ENCODE assay signal across 9 cellular contexts in genomic region chr7:7861211-7861633, GRCh38.
DNase-seq lines count a peak whose midpoint lies in the region; ATAC-seq and TF ChIP-seq lines count a peak whose summit lies in the region.
"Had no signal": no experiment of that assay in that cellular context is flagged by ENCODE, and none has a peak within 500 bp of the region (broad histone marks: within the 10 kb centered on the region; RNA-seq: fewer than 3 reads in every experiment).

No MANE protein-coding gene starts in this region.

- H3K79me2 ChIP-seq in OCI-LY1 (ENCODE audit: insufficient read depth, low read length) = no peaks in the 10 kb centered on the region

- H2AFZ ChIP-seq in OCI-LY1 (ENCODE audit: low read length) = no peak overlapping the region

- peak; percentile 38 for DNase-seq in AG10803 (ENCODE audit: low read depth)
- peak; percentile 97 for DNase-seq in HS-5 (ENCODE audit: low read depth)
- peak; percentile 3 for DNase-seq in hepatic stellate cell (ENCODE audit: low spot score)
- DNase-seq in lower leg skin (ENCODE audit: low spot score in 2 of 2) = no peak
- no peak for DNase-seq in COLO829 (ENCODE audit: low spot score)
- DNase-seq in SK-N-DZ (ENCODE audit: low spot score) = no peak
- DNase-seq: left cardiac atrium had no signal

- peak overlapping the region; percentile 71 for H3K27ac ChIP-seq in OCI-LY1 (ENCODE audit: low read depth, low read length, poor library complexity, severe bottlenecking)

- no peaks in the 10 kb centered on the region for H3K27me3 ChIP-seq in OCI-LY1 (ENCODE audit: insufficient read depth, low read length)

- H3K36me3 ChIP-seq in OCI-LY1 (ENCODE audit: insufficient read depth, low read length) = no peaks in the 10 kb centered on the region

- WGBS in lower leg skin, 2 donors = 67 to 73% methylated on average over 1 of the region's 1 CpG

- H3K4me1 ChIP-seq in OCI-LY1 (ENCODE audit: insufficient read depth, low read length, severe bottlenecking) = peaks cover 44% of the 10 kb centered on the region

- no peaks in the 10 kb centered on the region for H3K9me2 ChIP-seq in OCI-LY1 (ENCODE audit: low read depth, low read length)

- TF ChIP-seq POLR2A in lower leg skin (IDR thresholded peaks at IDR 0.05) = no peak

- no peak for ATAC-seq in GM21381 (IDR thresholded peaks at IDR 0.05; ENCODE audit: unreplicated experiment)

- H4K20me1 ChIP-seq in OCI-LY1 (ENCODE audit: insufficient read depth, low read length) = no peaks in the 10 kb centered on the region

- TF ChIP-seq CTCF in AG10803 (conservative IDR thresholded peaks at IDR 0.05; ENCODE audit: low read length) (no peak), OCI-LY1 (IDR thresholded peaks at IDR 0.05; ENCODE audit: low read length) (no peak), lower leg skin (IDR thresholded peaks at IDR 0.05) (no peak)

- no peak overlapping the region for H3K4me3 ChIP-seq in AG10803 (ENCODE audit: low read length)
- H3K4me3 ChIP-seq in OCI-LY1 (ENCODE audit: low read depth, low read length, poor library complexity, severe bottlenecking) = no peak overlapping the region
- no peak overlapping the region for H3K4me3 ChIP-seq in lower leg skin (ENCODE audit: low read depth, poor library complexity, severe bottlenecking)

- H3K4me2 ChIP-seq in OCI-LY1 (ENCODE audit: low read length) = peak overlapping the region; percentile 15; the same call in 1 of the 2 replicates

- intact Hi-C loops in lower leg skin (cut with DNase I; ENCODE audit: low total_unique reads) = no loop called here

- no peak overlapping the region for H3K9ac ChIP-seq in OCI-LY1 (ENCODE audit: low read length)

- no peaks in the 10 kb centered on the region for H3F3A ChIP-seq in OCI-LY1 (ENCODE audit: insufficient read depth, low read length)

- H3K9me3 ChIP-seq in OCI-LY1 (ENCODE audit: low read length) = no peaks in the 10 kb centered on the region

Comparison
In these comparisons a context has a peak if more than half of its experiments do, and no peak if none do; other contexts are left out.
1. DNase-seq: peak in AG10803 (single experiment), HS-5 (single experiment) and hepatic stellate cell (single experiment); none in lower leg skin (0 of 2), COLO829 (single experiment) and SK-N-DZ (single experiment).